ENCODE assay signal across 22 cellular contexts in the genomic region with DNA sequence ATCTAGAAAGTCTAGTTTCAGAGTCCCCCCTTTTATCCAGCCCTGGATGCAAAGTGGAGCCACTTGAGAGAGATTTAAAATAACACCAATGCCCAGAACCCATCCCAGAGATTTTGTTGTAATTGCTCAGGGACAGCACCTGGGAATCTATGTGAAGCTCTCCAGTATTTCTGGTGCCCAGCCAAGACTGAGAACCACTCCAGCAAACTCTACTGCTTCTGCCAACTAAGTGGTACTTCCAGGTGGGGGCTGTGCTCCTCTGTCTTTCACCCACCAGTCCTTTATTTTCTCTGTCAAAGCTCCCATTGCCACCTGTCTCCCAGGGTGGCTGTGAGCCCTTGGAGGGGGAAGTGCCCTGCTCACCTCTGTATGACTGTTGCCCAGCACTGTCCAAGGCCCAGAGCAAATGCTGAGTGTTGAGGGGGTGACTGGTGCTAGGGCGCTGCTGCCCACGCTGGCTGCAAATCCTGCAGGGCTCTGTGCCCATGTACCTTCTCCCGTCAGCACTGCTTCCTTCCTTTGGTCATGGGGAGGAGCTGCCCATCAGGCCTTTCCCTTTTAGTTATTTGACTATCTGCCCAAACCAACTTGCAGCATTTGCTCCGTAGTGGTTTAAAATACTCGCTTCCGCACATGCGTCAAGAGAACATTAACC. TPM values are rescaled to one million over a fixed set of nuclear protein-coding genes. Genes with fewer than 3 reads are reported as not detected.
DNase-seq lines count a peak whose midpoint lies in the region; FAIRE-seq and TF ChIP-seq lines count a peak whose summit lies in the region.
"Had no signal": no experiment of that assay in that cellular context is flagged by ENCODE, and none has a peak within 500 bp of the region (broad histone marks: within the 10 kb centered on the region; RNA-seq: fewer than 3 reads in every experiment).

No MANE protein-coding gene starts in this region.

- intact Hi-C loops in esophagus muscularis mucosa (cut with DNase I) = no loop called here
- intact Hi-C loops in CD4-positive, alpha-beta memory T cell (cut with micrococcal nuclease) = no loop called here

- FAIRE-seq in H54 (lab: Jason Lieb, UNC) = no peak
- FAIRE-seq: D721Med, GM12891, GM18507, HepG2 had no signal

- DNase-seq in DMS 273 (lab: John Stamatoyannopoulos, UW; ENCODE audit: unreplicated experiment) (peak; percentile 24), DMS 273 treated with DMSO at 0.1 percent for 48 hours (lab: John Stamatoyannopoulos, UW) (no peak), NCI-H2029 treated with DMSO at 0.1 percent for 48 hours (lab: John Stamatoyannopoulos, UW) (peak; percentile 86), esophagus muscularis mucosa (ENCODE audit: extremely low spot score) (peak; percentile 72), osteocyte (ENCODE audit: extremely low spot score, unreplicated experiment) (peak; percentile 54), H54 (ENCODE audit: insufficient read length, low spot score) (no peak), AG08395 (ENCODE audit: low spot score) (no peak)
- DNase-seq in CD4-positive, alpha-beta memory T cell = no peak
- DNase-seq: CD8-positive, alpha-beta memory T cell; GF-D8; GOT3; KG1; NCI-H1694; NCI-H2171 treated with DMSO at 0.1 percent for 48 hours; NCI-H82; T-helper 1 cell had no signal

- CTCF ChIA-PET in CD4-positive, alpha-beta memory T cell (lab: Charles Lee; ENCODE audit: partially characterized antibody) = no interaction called here

- H3K9me3 Mint-ChIP-seq in osteocyte (ENCODE audit: unreplicated experiment) = no peaks in the 10 kb centered on the region
- H3K9me3 Mint-ChIP-seq in CD4-positive, alpha-beta memory T cell = peaks cover 0 to 2% (median 0%) of the 10 kb centered on the region in 8 donors

- WGBS in esophagus muscularis mucosa = 80% methylated on average over 7 of the region's 7 CpGs

- no peak overlapping the region for H3K27ac Mint-ChIP-seq in osteocyte (ENCODE audit: unreplicated experiment)
- no peak overlapping the region for H3K27ac Mint-ChIP-seq in CD4-positive, alpha-beta memory T cell
- H3K27ac Mint-ChIP-seq: CD8-positive, alpha-beta memory T cell had no signal

- TF ChIP-seq CTCF in esophagus muscularis mucosa (IDR thresholded peaks at IDR 0.05) (no peak), osteocyte (IDR thresholded peaks at IDR 0.05) (no peak)

- POLR2A ChIA-PET in CD4-positive, alpha-beta memory T cell (lab: Charles Lee; ENCODE audit: partially characterized antibody) = no interaction called here

- TF ChIP-seq POLR2A in esophagus muscularis mucosa (IDR thresholded peaks at IDR 0.05; ENCODE audit: low read depth) (no peak), H54 (IDR thresholded peaks at IDR 0.05; ENCODE audit: low read depth, low read length) (no peak)

- peaks cover 0 to 3% (median 0%) of the 10 kb centered on the region in 4 donors for H3K4me1 ChIP-seq in esophagus muscularis mucosa
- H3K4me1 ChIP-seq in CD4-positive, alpha-beta memory T cell (ENCODE audit: insufficient read depth, low read length) = no peaks in the 10 kb centered on the region

- peaks cover 0 to 31% (median 0%) of the 10 kb centered on the region in 4 donors for H3K27me3 ChIP-seq in esophagus muscularis mucosa
- no peaks in the 10 kb centered on the region for H3K27me3 ChIP-seq in CD4-positive, alpha-beta memory T cell (ENCODE audit: insufficient read depth, low read length)

- H3K27me3 Mint-ChIP-seq in osteocyte (ENCODE audit: unreplicated experiment) = no peaks in the 10 kb centered on the region
- peaks cover 0 to 7% of the 10 kb centered on the region in 2 donors for H3K27me3 Mint-ChIP-seq in CD4-positive, alpha-beta memory T cell

- peaks cover 20% of the 10 kb centered on the region for H3K36me3 Mint-ChIP-seq in osteocyte (ENCODE audit: unreplicated experiment)
- no peaks in the 10 kb centered on the region for H3K36me3 Mint-ChIP-seq in CD4-positive, alpha-beta memory T cell
- H3K36me3 Mint-ChIP-seq: CD8-positive, alpha-beta memory T cell had no signal

- H3K4me3 ChIP-seq in esophagus muscularis mucosa = no peak overlapping the region
- H3K4me3 ChIP-seq in CD4-positive, alpha-beta memory T cell (ENCODE audit: low read length in 2 of 2) = no peak overlapping the region

- H3K9me3 ChIP-seq in esophagus muscularis mucosa = peaks cover 0 to 8% (median 4%) of the 10 kb centered on the region in 4 donors
- H3K9me3 ChIP-seq in CD4-positive, alpha-beta memory T cell (ENCODE audit: control insufficient read depth in 1 of 2, low read length in 2 of 2) = no peaks in the 10 kb centered on the region

- no peak overlapping the region for H3K4me3 Mint-ChIP-seq in osteocyte (ENCODE audit: unreplicated experiment)
- H3K4me3 Mint-ChIP-seq in CD4-positive, alpha-beta memory T cell = no peak overlapping the region
- H3K4me3 Mint-ChIP-seq: CD8-positive, alpha-beta memory T cell had no signal

- TF ChIP-seq EP300 in esophagus muscularis mucosa (IDR thresholded peaks at IDR 0.05) = no peak

- H3K4me1 Mint-ChIP-seq in osteocyte (ENCODE audit: unreplicated experiment) = peaks cover 5% of the 10 kb centered on the region
- H3K4me1 Mint-ChIP-seq in CD4-positive, alpha-beta memory T cell = no peaks in the 10 kb centered on the region
- H3K4me1 Mint-ChIP-seq: CD8-positive, alpha-beta memory T cell had no signal

- no peaks in the 10 kb centered on the region for H3K36me3 ChIP-seq in esophagus muscularis mucosa
- no peaks in the 10 kb centered on the region for H3K36me3 ChIP-seq in CD4-positive, alpha-beta memory T cell (ENCODE audit: insufficient read depth, low read length)

- no peak overlapping the region for H3K27ac ChIP-seq in esophagus muscularis mucosa (replicated peaks in 1 of 4)
- H3K27ac ChIP-seq in CD4-positive, alpha-beta memory T cell (ENCODE audit: low read depth, low read length) = no peak overlapping the region
- H3K27ac ChIP-seq: 22Rv1 had no signal

RNA-seq across cellular contexts. Expression of a gene that starts 9.4 kb away (rescaled TPM):
- total RNA-seq in esophagus muscularis mucosa (1 to 10 TPM; 3.7 to 9.5 (median 7.4) TPM), osteocyte (143 and 161 TPM in 2 replicates)
- not detected for total RNA-seq in CD4-positive, alpha-beta memory T cell
- polyA plus RNA-seq in CD4-positive, alpha-beta memory T cell = not detected
- total RNA-seq: CD8-positive, alpha-beta memory T cell; HepG2; NCI-H460 had no signal
- polyA plus RNA-seq: CD8-positive, alpha-beta memory T cell; HepG2 had no signal

Comparison
In these comparisons a context has a peak if more than half of its experiments do, and no peak if none do; other contexts are left out.
1. DNase-seq: peak in DMS 273 (single experiment), NCI-H2029 treated with DMSO at 0.1 percent for 48 hours (single experiment), esophagus muscularis mucosa (single experiment) and osteocyte (single experiment); none in DMS 273 treated with DMSO at 0.1 percent for 48 hours (single experiment), H54 (single experiment), AG08395 (single experiment) and CD4-positive, alpha-beta memory T cell (0 of 5).
2. RNA of a gene that starts 9.4 kb away (total RNA-seq): 143 to 161 TPM in osteocyte; 3.7 to 9.5 TPM in esophagus muscularis mucosa and not detected in CD4-positive, alpha-beta memory T cell; every median in the first group is over 10 times any median in the second.